Comparison of ENCODE assay signal across 15 cellular contexts in genomic region chr17:40490982-40491381, GRCh38. TPM values are rescaled to one million over a fixed set of nuclear protein-coding genes. Genes with fewer than 3 reads are reported as not detected.
DNase-seq lines count a peak whose midpoint lies in the region; ATAC-seq, FAIRE-seq and TF ChIP-seq lines count a peak whose summit lies in the region.
"Had no signal": no experiment of that assay in that cellular context is flagged by ENCODE, and none has a peak within 500 bp of the region (broad histone marks: within the 10 kb centered on the region; RNA-seq: fewer than 3 reads in every experiment).

No MANE protein-coding gene starts in this region.

- in situ Hi-C loops in HepG2 (cut with HindIII; ENCODE audit: extremely low pct_ligation_motif_present, low pct_unique_long_range_greater_than_20kb), result no loop called here

- no peak for FAIRE-seq in keratinocyte (lab: Jason Lieb, UNC)
- FAIRE-seq in HepG2 (lab: Jason Lieb, UNC), result no peak
- FAIRE-seq: endothelial cell of umbilical vein had no signal

- H3K4me3 ChIP-seq in WERI-Rb-1 (ENCODE audit: low read depth, low read length) (0 out of 2 replicates have a peak overlapping the region, but pooled peaks have one; percentile 4), keratinocyte (ENCODE audit: control insufficient read depth in 2 of 3, extremely low read depth in 1 of 3, insufficient read depth in 2 of 3, low read depth in 1 of 3, low read length in 3 of 3) (no peak overlapping the region), suprapubic skin (peak overlapping the region; percentile 11), HepG2 (replicated peaks in 1 of 3; ENCODE audit: insufficient read depth in 1 of 3, low read depth in 2 of 3, low read length in 3 of 3) (no peak overlapping the region)
- H3K4me3 ChIP-seq: thoracic aorta had no signal

- no peak overlapping the region for H3K4me3 Mint-ChIP-seq in activated CD4-positive, alpha-beta T cell treated with anti-CD3 and anti-CD28 coated beads for 36 hours
- H3K4me3 Mint-ChIP-seq: memory B cell had no signal

- TF ChIP-seq CTCF in WERI-Rb-1 (IDR thresholded peaks at IDR 0.05; ENCODE audit: low read depth, low read length) (no peak), keratinocyte (optimal IDR thresholded peaks at IDR 0.05 in 1 of 3, IDR thresholded peaks at IDR 0.05 in 1 of 3, conservative IDR thresholded peaks at IDR 0.05 in 1 of 3; ENCODE audit: extremely low read depth in 1 of 3, insufficient read depth in 2 of 3, low read length in 3 of 3) (no peak), suprapubic skin (IDR thresholded peaks at IDR 0.05) (no peak), HepG2 (CRISPR knock-in tag; IDR thresholded peaks at IDR 0.05) (no peak)

- dilution Hi-C loops in keratinocyte (cut with MboI; ENCODE audit: extremely low pct_ligation_motif_present, low sequenced_read_pairs), result no loop called here

- no peaks in the 10 kb centered on the region for H3K9me3 Mint-ChIP-seq in activated CD4-positive, alpha-beta T cell treated with anti-CD3 and anti-CD28 coated beads for 36 hours (ENCODE audit: low read depth)
- H3K9me3 Mint-ChIP-seq: memory B cell had no signal

- H2AFZ ChIP-seq in keratinocyte (ENCODE audit: control insufficient read depth, low read length) (no peak overlapping the region), HepG2 (ENCODE audit: low read length) (no peak overlapping the region)

- no TSS peak for BruUV-seq in HepG2 (replicated peaks; lab: Mats Ljungman, UMichigan)

- H3K4me2 ChIP-seq in keratinocyte (ENCODE audit: control insufficient read depth, extremely low read depth, insufficient read depth, low read depth, low read length) (no peak overlapping the region), HepG2 (ENCODE audit: low read depth, low read length) (no peak overlapping the region)

- H3K4me1 Mint-ChIP-seq in activated CD4-positive, alpha-beta T cell treated with anti-CD3 and anti-CD28 coated beads for 36 hours, result peaks cover 50% of the 10 kb centered on the region

- H3K27ac ChIP-seq in WERI-Rb-1, result peak overlapping the region; percentile 94
- H3K27ac ChIP-seq in keratinocyte (ENCODE audit: control insufficient read depth, insufficient read depth, low read length), result peak overlapping the region; percentile 94
- peak overlapping the region; percentile 50 for H3K27ac ChIP-seq in suprapubic skin
- H3K27ac ChIP-seq in HepG2 (ENCODE audit: extremely low read length, insufficient read depth, low read length), result no peak overlapping the region
- H3K27ac ChIP-seq: thoracic aorta had no signal

- TF ChIP-seq EP300 in suprapubic skin (IDR thresholded peaks at IDR 0.05), result no peak
- TF ChIP-seq EP300 in HepG2 (IDR thresholded peaks at IDR 0.05; ENCODE audit: low read depth in 2 of 2, low read length in 2 of 2), result no peak
- no peak for TF ChIP-seq EP300 in HepG2 (CRISPR knock-in tag; IDR thresholded peaks at IDR 0.05; ENCODE audit: borderline replicate concordance)

- TF ChIP-seq POLR2A in suprapubic skin (IDR thresholded peaks at IDR 0.05) (no peak), HepG2 (IDR thresholded peaks at IDR 0.05; ENCODE audit: insufficient read depth in 1 of 2, low read depth in 2 of 2, low read length in 2 of 2) (no peak)

- peaks cover 9% of the 10 kb centered on the region for H3K9me1 ChIP-seq in keratinocyte (ENCODE audit: control insufficient read depth, extremely low read depth, insufficient read depth, low read length)

- no peaks in the 10 kb centered on the region for H3K9me3 ChIP-seq in WERI-Rb-1 (ENCODE audit: severe bottlenecking)
- no peaks in the 10 kb centered on the region for H3K9me3 ChIP-seq in keratinocyte (ENCODE audit: control insufficient read depth, low read depth, low read length)
- H3K9me3 ChIP-seq in suprapubic skin, result no peaks in the 10 kb centered on the region
- no peaks in the 10 kb centered on the region for H3K9me3 ChIP-seq in HepG2 (ENCODE audit: low read length)
- H3K9me3 ChIP-seq: thoracic aorta had no signal

- intact Hi-C loops in activated CD4-positive, alpha-beta T cell treated with anti-CD3 and anti-CD28 coated beads for 36 hours (cut with DNase I, micrococcal nuclease), result no loop called here
- intact Hi-C loops in HepG2 (cut with micrococcal nuclease; ENCODE audit: unreplicated experiment), result no loop called here

- H3K27me3 Mint-ChIP-seq in activated CD4-positive, alpha-beta T cell treated with anti-CD3 and anti-CD28 coated beads for 36 hours, result no peaks in the 10 kb centered on the region
- H3K27me3 Mint-ChIP-seq: memory B cell had no signal

- H3K36me3 Mint-ChIP-seq in activated CD4-positive, alpha-beta T cell treated with anti-CD3 and anti-CD28 coated beads for 36 hours (ENCODE audit: low read depth), result no peaks in the 10 kb centered on the region
- H3K36me3 Mint-ChIP-seq: memory B cell had no signal

- WGBS in suprapubic skin, result 51% methylated on average over 2 of the region's 2 CpGs
- 82% methylated on average over 2 of the region's 2 CpGs for WGBS in HepG2 (ENCODE audit: low lambda C conversion rate)

- H3K4me1 ChIP-seq in keratinocyte (ENCODE audit: control insufficient read depth, extremely low read depth, insufficient read depth, low read length), result peaks cover 95% of the 10 kb centered on the region
- peaks cover 89% of the 10 kb centered on the region for H3K4me1 ChIP-seq in suprapubic skin
- peaks cover 24% of the 10 kb centered on the region for H3K4me1 ChIP-seq in HepG2 (ENCODE audit: insufficient read depth, low read length)

- DNase-seq in activated CD4-positive, alpha-beta T cell treated with anti-CD3 and anti-CD28 coated beads for 36 hours, result no peak
- no peak for DNase-seq in activated CD4-positive, alpha-beta T cell treated with anti-CD3 and anti-CD28 coated beads, Interleukin-2, amount 50 U/mL, for 48 hours
- DNase-seq in WERI-Rb-1 (no peak), keratinocyte (ENCODE audit: low read depth, low spot score) (no peak), suprapubic skin (ENCODE audit: low spot score in 2 of 2) (no peak), GDM1 (lab: John Stamatoyannopoulos, UW) (no peak), HepG2 (ENCODE audit: low spot score) (no peak)
- DNase-seq: Karpas-422, NCI-H2029 treated with DMSO at 0.1 percent for 48 hours, T-helper 9 cell had no signal

- POLR2A ChIA-PET in activated CD4-positive, alpha-beta T cell treated with anti-CD3 and anti-CD28 coated beads for 36 hours (lab: Charles Lee), result interaction anchor here (0.8 kb wide), 1 partner anchor 42 kb away, joined by 3 read pairs; no protein-coding TSS in a partner anchor
- POLR2A ChIA-PET in HepG2 (lab: Yijun Ruan, JAX), result no interaction called here

- H3K36me3 ChIP-seq in WERI-Rb-1, result no peaks in the 10 kb centered on the region
- peaks cover 18 to 88% of the 10 kb centered on the region in 2 experiments for H3K36me3 ChIP-seq in keratinocyte (ENCODE audit: control insufficient read depth in 2 of 2, extremely low read depth in 1 of 2, insufficient read depth in 2 of 2, low read length in 2 of 2)
- H3K36me3 ChIP-seq in suprapubic skin, result peaks cover 21% of the 10 kb centered on the region
- H3K36me3 ChIP-seq in HepG2 (replicated peaks in 1 of 2; ENCODE audit: control insufficient read depth in 1 of 2, insufficient read depth in 2 of 2, low read length in 2 of 2), result no peaks in the 10 kb centered on the region
- H3K36me3 ChIP-seq: thoracic aorta had no signal

- H3K27ac Mint-ChIP-seq in activated CD4-positive, alpha-beta T cell treated with anti-CD3 and anti-CD28 coated beads for 36 hours, result peak overlapping the region; percentile 61
- H3K27ac Mint-ChIP-seq: memory B cell had no signal

- CTCF ChIA-PET in activated CD4-positive, alpha-beta T cell treated with anti-CD3 and anti-CD28 coated beads for 36 hours (lab: Charles Lee), result interaction anchor here (0.7 to 1.0 kb wide), 5 partner anchors 31 to 136 kb away, joined by 3 to 5 read pairs (median 3); no protein-coding TSS in a partner anchor
- CTCF ChIA-PET in HepG2 (lab: Yijun Ruan, JAX; ENCODE audit: low intra/inter-chr PET ratio, low total read pairs), result no interaction called here

- ATAC-seq in activated CD4-positive, alpha-beta T cell treated with anti-CD3 and anti-CD28 coated beads for 36 hours, result no peak
- ATAC-seq in HepG2, result no peak
- no peak for ATAC-seq in GM18861 (IDR thresholded peaks at IDR 0.05; ENCODE audit: unreplicated experiment)

- H3K9ac ChIP-seq in keratinocyte (ENCODE audit: control insufficient read depth, extremely low read depth, insufficient read depth, low read length) (peak overlapping the region; percentile 14), HepG2 (ENCODE audit: insufficient read depth, low read depth, low read length) (no peak overlapping the region)

- no peak for TF ChIP-seq RAD21 in HepG2 (CRISPR knock-in tag; IDR thresholded peaks at IDR 0.05)

- H3K27me3 ChIP-seq in WERI-Rb-1 (ENCODE audit: insufficient read depth, low read depth, severe bottlenecking), result no peaks in the 10 kb centered on the region
- H3K27me3 ChIP-seq in keratinocyte (ENCODE audit: control insufficient read depth, extremely low read depth, insufficient read depth, low read length), result no peaks in the 10 kb centered on the region
- H3K27me3 ChIP-seq in suprapubic skin, result no peaks in the 10 kb centered on the region
- H3K27me3 ChIP-seq in HepG2 (ENCODE audit: control insufficient read depth in 1 of 2, insufficient read depth in 2 of 2, low read length in 2 of 2), result no peaks in the 10 kb centered on the region

- peaks cover 75% of the 10 kb centered on the region for H4K20me1 ChIP-seq in keratinocyte (ENCODE audit: control insufficient read depth, extremely low read depth, insufficient read depth, low read length)
- no peaks in the 10 kb centered on the region for H4K20me1 ChIP-seq in HepG2 (ENCODE audit: insufficient read depth, low read length)

- H3K79me2 ChIP-seq in keratinocyte (ENCODE audit: control insufficient read depth, insufficient read depth, low read length) (peaks cover 22% of the 10 kb centered on the region), HepG2 (ENCODE audit: insufficient read depth, low read length) (no peaks in the 10 kb centered on the region)

RNA-seq across cellular contexts. Expression of gene TNS4, which starts 10.4 kb away (rescaled TPM):
- total RNA-seq in activated CD4-positive, alpha-beta T cell treated with anti-CD3 and anti-CD28 coated beads for 36 hours, result 10 to 100 TPM; 10.8 to 12.8 TPM
- polyA plus RNA-seq in keratinocyte (129 to 171 TPM (median 160 TPM) in 3 replicates), HepG2 (2011; rRNA removed) (1.7 and 2.1 TPM in 2 replicates)
- 182 TPM for polyA plus RNA-seq in keratinocyte (2011; ENCODE audit: low read depth)
- 162 and 255 TPM in 2 replicates for polyA plus RNA-seq in keratinocyte (2011; cell fraction: cytosol; rRNA removed)
- 758 and 1,104 TPM in 2 replicates for polyA plus RNA-seq in keratinocyte (2011; cell fraction: nucleus; rRNA removed)
- 221 and 630 TPM in 2 replicates for polyA plus RNA-seq in keratinocyte (2012; ENCODE audit: low replicate concordance)
- polyA minus RNA-seq in keratinocyte, result 229 to 1,669 TPM (median 398 TPM) in 3 replicates
- polyA minus RNA-seq in keratinocyte (2011; cell fraction: cytosol; rRNA and poly(A)+ RNA removed), result 367 TPM
- polyA minus RNA-seq in keratinocyte (2011; cell fraction: nucleus; rRNA and poly(A)+ RNA removed), result 523 and 706 TPM in 2 replicates
- total RNA-seq in suprapubic skin (1,000 to 10,000 TPM in 2 of 4 donors, 100 to 1,000 TPM in 2; 730 to 1,745 (median 1,078) TPM), HepG2 (2016; rRNA removed; fragmentation: Illumina TruSeq; extraction: Trizol) (0.58 TPM in 2 replicates)
- 0.18 and 0.20 TPM in 2 replicates for total RNA-seq in HepG2 (2016; cell fraction: cytosol; rRNA removed; fragmentation: Illumina TruSeq; extraction: Trizol; ENCODE audit: low read depth)
- total RNA-seq in HepG2 (2016; cell fraction: insoluble cytoplasmic fraction; rRNA removed; fragmentation: Illumina TruSeq; extraction: Trizol), result 0.32 and 0.51 TPM in 2 replicates
- total RNA-seq in HepG2 (2016; cell fraction: membrane; rRNA removed; fragmentation: Illumina TruSeq; extraction: Trizol), result 0.31 and 0.38 TPM in 2 replicates
- 0.37 and 1.3 TPM in 2 replicates for total RNA-seq in HepG2 (2016; cell fraction: nucleus; rRNA removed; fragmentation: Illumina TruSeq; extraction: Trizol)
- 0.69 and 1.3 TPM in 2 replicates for polyA plus RNA-seq in HepG2 (2011; cell fraction: cytosol; rRNA removed)
- polyA plus RNA-seq in HepG2 (2011; cell fraction: nucleus; rRNA removed), result 7.1 and 10.8 TPM in 2 replicates
- polyA plus RNA-seq in HepG2 (2012), result 0.37 and 0.42 TPM in 2 replicates
- 0.20 and 0.22 TPM in 2 replicates for polyA plus RNA-seq in HepG2 (2016; cell fraction: cytosol; fragmentation: Illumina TruSeq; extraction: Trizol; ENCODE audit: low read depth)
- polyA plus RNA-seq in HepG2 (2016; cell fraction: insoluble cytoplasmic fraction; fragmentation: Illumina TruSeq; extraction: Trizol; ENCODE audit: low read depth), result 1.3 and 2.3 TPM in 2 replicates
- polyA plus RNA-seq in HepG2 (2016; cell fraction: membrane; fragmentation: Illumina TruSeq; extraction: Trizol; ENCODE audit: low read depth), result 0.34 and 0.72 TPM in 2 replicates
- polyA plus RNA-seq in HepG2 (2016; cell fraction: nucleus; fragmentation: Illumina TruSeq; extraction: Trizol; ENCODE audit: insufficient read depth, low read depth), result 4.4 and 6.8 TPM in 2 replicates
- 7.4 and 24.1 TPM in 2 replicates for polyA minus RNA-seq in HepG2 (2011; rRNA and poly(A)+ RNA removed; ENCODE audit: low replicate concordance)
- polyA minus RNA-seq in HepG2 (2011; cell fraction: cytosol; rRNA and poly(A)+ RNA removed), result 2.6 and 3.7 TPM in 2 replicates
- polyA minus RNA-seq in HepG2 (2011; cell fraction: nucleus; rRNA and poly(A)+ RNA removed), result 4.0 and 6.1 TPM in 2 replicates
- total RNA-seq: A673, endothelial cell of umbilical vein had no signal
- polyA plus RNA-seq: endothelial cell of umbilical vein had no signal

RNA-seq across cellular contexts. Expression of gene IGFBP4, which starts 47.7 kb away (rescaled TPM):
- total RNA-seq in activated CD4-positive, alpha-beta T cell treated with anti-CD3 and anti-CD28 coated beads for 36 hours, result 10 to 100 TPM; 40.2 to 45.6 TPM
- polyA plus RNA-seq in keratinocyte, result 6.0 to 13.8 TPM (median 6.8 TPM) in 3 replicates
- 0.44 TPM for polyA plus RNA-seq in keratinocyte (2011; ENCODE audit: low read depth)
- 9.2 and 12.4 TPM in 2 replicates for polyA plus RNA-seq in keratinocyte (2011; cell fraction: cytosol; rRNA removed)
- polyA plus RNA-seq in keratinocyte (2011; cell fraction: nucleus; rRNA removed), result 6.5 and 10.0 TPM in 2 replicates
- polyA plus RNA-seq in keratinocyte (2012; ENCODE audit: low replicate concordance), result 5.1 and 17.9 TPM in 2 replicates
- polyA minus RNA-seq in keratinocyte, result 6.8 to 30.7 TPM (median 7.6 TPM) in 3 replicates
- polyA minus RNA-seq in keratinocyte (2011; cell fraction: cytosol; rRNA and poly(A)+ RNA removed), result 15.9 TPM
- 3.8 and 6.0 TPM in 2 replicates for polyA minus RNA-seq in keratinocyte (2011; cell fraction: nucleus; rRNA and poly(A)+ RNA removed)
- total RNA-seq in suprapubic skin, result 10 to 100 TPM; 45.0 to 88.8 (median 74.6) TPM
- 4.1 and 4.9 TPM in 2 replicates for total RNA-seq in HepG2 (2016; rRNA removed; fragmentation: Illumina TruSeq; extraction: Trizol)
- 3.4 and 4.0 TPM in 2 replicates for total RNA-seq in HepG2 (2016; cell fraction: cytosol; rRNA removed; fragmentation: Illumina TruSeq; extraction: Trizol; ENCODE audit: low read depth)
- total RNA-seq in HepG2 (2016; cell fraction: insoluble cytoplasmic fraction; rRNA removed; fragmentation: Illumina TruSeq; extraction: Trizol), result 3.5 and 4.8 TPM in 2 replicates
- total RNA-seq in HepG2 (2016; cell fraction: membrane; rRNA removed; fragmentation: Illumina TruSeq; extraction: Trizol), result 10.9 and 13.2 TPM in 2 replicates
- total RNA-seq in HepG2 (2016; cell fraction: nucleus; rRNA removed; fragmentation: Illumina TruSeq; extraction: Trizol), result 10.1 and 10.9 TPM in 2 replicates
- polyA plus RNA-seq in HepG2 (2011; rRNA removed), result 43.6 and 49.0 TPM in 2 replicates
- 42.1 and 55.6 TPM in 2 replicates for polyA plus RNA-seq in HepG2 (2011; cell fraction: cytosol; rRNA removed)
- polyA plus RNA-seq in HepG2 (2011; cell fraction: nucleus; rRNA removed), result 26.0 and 26.1 TPM in 2 replicates
- 23.1 and 40.9 TPM in 2 replicates for polyA plus RNA-seq in HepG2 (2012)
- 11.4 and 15.1 TPM in 2 replicates for polyA plus RNA-seq in HepG2 (2016; cell fraction: cytosol; fragmentation: Illumina TruSeq; extraction: Trizol; ENCODE audit: low read depth)
- 10.4 and 12.4 TPM in 2 replicates for polyA plus RNA-seq in HepG2 (2016; cell fraction: insoluble cytoplasmic fraction; fragmentation: Illumina TruSeq; extraction: Trizol; ENCODE audit: low read depth)
- 18.8 and 25.1 TPM in 2 replicates for polyA plus RNA-seq in HepG2 (2016; cell fraction: membrane; fragmentation: Illumina TruSeq; extraction: Trizol; ENCODE audit: low read depth)
- polyA plus RNA-seq in HepG2 (2016; cell fraction: nucleus; fragmentation: Illumina TruSeq; extraction: Trizol; ENCODE audit: insufficient read depth, low read depth), result 24.8 and 29.0 TPM in 2 replicates
- polyA minus RNA-seq in HepG2 (2011; rRNA and poly(A)+ RNA removed; ENCODE audit: low replicate concordance), result 0.19 and 99.5 TPM in 2 replicates
- polyA minus RNA-seq in HepG2 (2011; cell fraction: cytosol; rRNA and poly(A)+ RNA removed), result 36.8 and 40.1 TPM in 2 replicates
- 12.3 and 12.9 TPM in 2 replicates for polyA minus RNA-seq in HepG2 (2011; cell fraction: nucleus; rRNA and poly(A)+ RNA removed)

Comparison
In these comparisons a context has a peak if more than half of its experiments do, and no peak if none do; other contexts are left out.
1. H3K4me3 ChIP-seq: peak in WERI-Rb-1 (single experiment) and suprapubic skin (single experiment); none in keratinocyte (0 of 3) and HepG2 (0 of 3).
2. RNA of gene TNS4, which starts 10.4 kb away (total RNA-seq): 730 to 1,745 TPM in suprapubic skin; 10.8 to 12.8 TPM in activated CD4-positive, alpha-beta T cell treated with anti-CD3 and anti-CD28 coated beads for 36 hours and 0.18 to 1.3 TPM in HepG2; every median in the first group is over 10 times any median in the second.